1 cellular context compared by ENCODE assay signal in the genomic region with DNA sequence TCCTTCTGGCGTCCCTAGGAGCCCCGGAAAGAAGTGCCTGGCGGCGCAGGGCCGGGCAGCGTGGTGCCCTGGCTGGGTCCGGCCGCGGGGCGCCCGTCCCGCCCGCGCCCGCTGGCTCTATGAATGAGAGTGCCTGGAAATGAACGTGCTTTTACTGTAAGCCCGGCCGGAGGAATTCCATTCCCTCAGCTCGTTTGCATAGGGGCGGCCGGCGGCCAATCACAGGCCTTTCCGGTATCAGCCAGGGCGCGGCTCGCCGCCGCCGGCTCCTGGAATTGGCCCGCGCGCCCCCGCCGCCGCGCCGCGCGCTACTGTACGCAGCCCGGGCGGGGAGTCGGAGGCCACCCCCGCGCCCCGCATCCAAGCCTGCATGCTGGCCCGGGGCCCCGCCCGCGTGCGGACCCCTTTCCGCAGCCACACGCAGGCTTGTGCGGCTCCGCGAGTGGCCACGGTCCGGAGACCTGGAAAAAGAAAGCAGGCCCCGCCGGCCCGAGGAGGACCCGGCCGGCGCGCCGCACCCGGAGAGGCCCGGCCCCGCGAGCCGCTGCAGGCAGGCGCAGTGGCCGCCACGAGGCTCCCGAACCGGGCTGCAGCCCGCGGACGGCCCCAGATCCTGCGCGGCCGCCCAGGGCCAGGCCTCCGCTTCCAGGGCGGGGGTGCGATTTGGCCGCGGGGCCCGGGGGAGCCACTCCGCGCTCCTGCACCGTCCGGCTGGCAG.
TF ChIP-seq lines count a peak whose summit lies in the region.

No MANE protein-coding gene starts in this region.

TF ChIP-seq in HepG2, 621 proteins besides CTCF, POLR2A, EP300 and RAD21 (continued from another document and continues in another):
- TF ChIP-seq, protein P1, sequence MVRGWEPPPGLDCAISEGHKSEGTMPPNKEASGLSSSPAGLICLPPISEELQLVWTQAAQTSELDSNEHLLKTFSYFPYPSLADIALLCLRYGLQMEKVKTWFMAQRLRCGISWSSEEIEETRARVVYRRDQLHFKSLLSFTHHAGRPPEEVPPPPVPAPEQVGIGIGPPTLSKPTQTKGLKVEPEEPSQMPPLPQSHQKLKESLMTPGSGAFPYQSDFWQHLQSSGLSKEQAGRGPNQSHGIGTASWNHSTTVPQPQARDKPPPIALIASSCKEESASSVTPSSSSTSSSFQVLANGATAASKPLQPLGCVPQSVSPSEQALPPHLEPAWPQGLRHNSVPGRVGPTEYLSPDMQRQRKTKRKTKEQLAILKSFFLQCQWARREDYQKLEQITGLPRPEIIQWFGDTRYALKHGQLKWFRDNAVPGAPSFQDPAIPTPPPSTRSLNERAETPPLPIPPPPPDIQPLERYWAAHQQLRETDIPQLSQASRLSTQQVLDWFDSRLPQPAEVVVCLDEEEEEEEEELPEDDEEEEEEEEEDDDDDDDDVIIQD (CRISPR knock-in tag; IDR thresholded peaks at IDR 0.05; ENCODE audit: low read depth): no peak
- TF ChIP-seq ZNF75D (CRISPR knock-in tag; IDR thresholded peaks at IDR 0.05; ENCODE audit: borderline replicate concordance) (no peak), ELF1 (CRISPR knock-in tag; IDR thresholded peaks at IDR 0.05) (no peak), PCBP1 (IDR thresholded peaks at IDR 0.05; ENCODE audit: borderline replicate concordance, low read depth, low read length) (no peak), KDM6A (CRISPR knock-in tag; IDR thresholded peaks at IDR 0.05; ENCODE audit: low read depth) (no peak), ZNF570 (CRISPR knock-in tag; IDR thresholded peaks at IDR 0.05; ENCODE audit: borderline replicate concordance) (no peak), KLF15 (CRISPR knock-in tag; IDR thresholded peaks at IDR 0.05; ENCODE audit: borderline replicate concordance) (no peak), MED1 (CRISPR knock-in tag; IDR thresholded peaks at IDR 0.05) (peak; percentile 65; the same call in 1 of the 2 replicates), ZNF33A (CRISPR knock-in tag; IDR thresholded peaks at IDR 0.05; ENCODE audit: borderline replicate concordance) (no peak), ZNF367 (CRISPR knock-in tag; IDR thresholded peaks at IDR 0.05; ENCODE audit: borderline replicate concordance) (no peak), SNAPC2 (CRISPR knock-in tag; IDR thresholded peaks at IDR 0.05) (peak; percentile 61; the same call in 1 of the 2 replicates), SIN3B (IDR thresholded peaks at IDR 0.05; ENCODE audit: low read length) (no peak), FOSL1 (CRISPR knock-in tag; IDR thresholded peaks at IDR 0.05; ENCODE audit: borderline replicate concordance) (no peak), JUNB (CRISPR knock-in tag; IDR thresholded peaks at IDR 0.05; ENCODE audit: borderline replicate concordance) (no peak), ZNF737 (CRISPR knock-in tag; IDR thresholded peaks at IDR 0.05; ENCODE audit: borderline replicate concordance) (no peak), TARDBP (CRISPR knock-in tag; IDR thresholded peaks at IDR 0.05) (no peak), ZNF264 (CRISPR knock-in tag; IDR thresholded peaks at IDR 0.05) (0 out of 2 replicates have a peak, but pooled peaks have one; percentile 35), HMG20B (CRISPR knock-in tag; conservative IDR thresholded peaks at IDR 0.05) (peak; percentile 57; the same call in 1 of the 2 replicates), NR2F2 (IDR thresholded peaks at IDR 0.05; ENCODE audit: borderline replicate concordance, low read depth) (no peak), MIER3 (CRISPR knock-in tag; IDR thresholded peaks at IDR 0.05; ENCODE audit: borderline replicate concordance) (no peak), U2AF2 (IDR thresholded peaks at IDR 0.05; ENCODE audit: low read depth, low read length) (no peak), NFKBIZ (CRISPR knock-in tag; IDR thresholded peaks at IDR 0.05) (0 out of 2 replicates have a peak, but pooled peaks have one; percentile 24), NKX3-1 (CRISPR knock-in tag; IDR thresholded peaks at IDR 0.05) (peak; percentile 60; the same call in 1 of the 2 replicates), SALL1 (CRISPR knock-in tag; IDR thresholded peaks at IDR 0.05) (no peak; the same call in 1 of the 2 replicates), ZNF839 (CRISPR knock-in tag; IDR thresholded peaks at IDR 0.05; ENCODE audit: borderline replicate concordance) (no peak), IRX3 (CRISPR knock-in tag; IDR thresholded peaks at IDR 0.05; ENCODE audit: borderline replicate concordance, low read depth) (0 out of 2 replicates have a peak, but pooled peaks have one; percentile 37), ZNF563 (CRISPR knock-in tag; IDR thresholded peaks at IDR 0.05) (peak; percentile 29; the same call in 1 of the 2 replicates), GZF1 (CRISPR knock-in tag; IDR thresholded peaks at IDR 0.05) (no peak), NFE2 (CRISPR knock-in tag; IDR thresholded peaks at IDR 0.05) (no peak), ZBTB7A (CRISPR knock-in tag; IDR thresholded peaks at IDR 0.05) (no peak), KMT2A (CRISPR knock-in tag; IDR thresholded peaks at IDR 0.05) (no peak), ZSCAN9 (CRISPR knock-in tag; IDR thresholded peaks at IDR 0.05; ENCODE audit: borderline replicate concordance) (no peak), AGO1 (IDR thresholded peaks at IDR 0.05; ENCODE audit: low read depth, low read length, poor library complexity, severe bottlenecking) (no peak), KDM5A (IDR thresholded peaks at IDR 0.05; ENCODE audit: borderline replicate concordance, low read length) (no peak), ZNF564 (CRISPR knock-in tag; IDR thresholded peaks at IDR 0.05) (no peak; the same call in 1 of the 2 replicates), MEIS2 (CRISPR knock-in tag; IDR thresholded peaks at IDR 0.05) (no peak)
- TF ChIP-seq, protein P2, sequence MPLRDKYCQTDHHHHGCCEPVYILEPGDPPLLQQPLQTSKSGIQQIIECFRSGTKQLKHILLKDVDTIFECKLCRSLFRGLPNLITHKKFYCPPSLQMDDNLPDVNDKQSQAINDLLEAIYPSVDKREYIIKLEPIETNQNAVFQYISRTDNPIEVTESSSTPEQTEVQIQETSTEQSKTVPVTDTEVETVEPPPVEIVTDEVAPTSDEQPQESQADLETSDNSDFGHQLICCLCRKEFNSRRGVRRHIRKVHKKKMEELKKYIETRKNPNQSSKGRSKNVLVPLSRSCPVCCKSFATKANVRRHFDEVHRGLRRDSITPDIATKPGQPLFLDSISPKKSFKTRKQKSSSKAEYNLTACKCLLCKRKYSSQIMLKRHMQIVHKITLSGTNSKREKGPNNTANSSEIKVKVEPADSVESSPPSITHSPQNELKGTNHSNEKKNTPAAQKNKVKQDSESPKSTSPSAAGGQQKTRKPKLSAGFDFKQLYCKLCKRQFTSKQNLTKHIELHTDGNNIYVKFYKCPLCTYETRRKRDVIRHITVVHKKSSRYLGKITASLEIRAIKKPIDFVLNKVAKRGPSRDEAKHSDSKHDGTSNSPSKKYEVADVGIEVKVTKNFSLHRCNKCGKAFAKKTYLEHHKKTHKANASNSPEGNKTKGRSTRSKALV (CRISPR knock-in tag; IDR thresholded peaks at IDR 0.05): no peak
- TF ChIP-seq, protein P3, sequence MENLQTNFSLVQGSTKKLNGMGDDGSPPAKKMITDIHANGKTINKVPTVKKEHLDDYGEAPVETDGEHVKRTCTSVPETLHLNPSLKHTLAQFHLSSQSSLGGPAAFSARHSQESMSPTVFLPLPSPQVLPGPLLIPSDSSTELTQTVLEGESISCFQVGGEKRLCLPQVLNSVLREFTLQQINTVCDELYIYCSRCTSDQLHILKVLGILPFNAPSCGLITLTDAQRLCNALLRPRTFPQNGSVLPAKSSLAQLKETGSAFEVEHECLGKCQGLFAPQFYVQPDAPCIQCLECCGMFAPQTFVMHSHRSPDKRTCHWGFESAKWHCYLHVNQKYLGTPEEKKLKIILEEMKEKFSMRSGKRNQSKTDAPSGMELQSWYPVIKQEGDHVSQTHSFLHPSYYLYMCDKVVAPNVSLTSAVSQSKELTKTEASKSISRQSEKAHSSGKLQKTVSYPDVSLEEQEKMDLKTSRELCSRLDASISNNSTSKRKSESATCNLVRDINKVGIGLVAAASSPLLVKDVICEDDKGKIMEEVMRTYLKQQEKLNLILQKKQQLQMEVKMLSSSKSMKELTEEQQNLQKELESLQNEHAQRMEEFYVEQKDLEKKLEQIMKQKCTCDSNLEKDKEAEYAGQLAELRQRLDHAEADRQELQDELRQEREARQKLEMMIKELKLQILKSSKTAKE (CRISPR knock-in tag; IDR thresholded peaks at IDR 0.05; ENCODE audit: borderline replicate concordance): no peak
- TF ChIP-seq, protein P4, sequence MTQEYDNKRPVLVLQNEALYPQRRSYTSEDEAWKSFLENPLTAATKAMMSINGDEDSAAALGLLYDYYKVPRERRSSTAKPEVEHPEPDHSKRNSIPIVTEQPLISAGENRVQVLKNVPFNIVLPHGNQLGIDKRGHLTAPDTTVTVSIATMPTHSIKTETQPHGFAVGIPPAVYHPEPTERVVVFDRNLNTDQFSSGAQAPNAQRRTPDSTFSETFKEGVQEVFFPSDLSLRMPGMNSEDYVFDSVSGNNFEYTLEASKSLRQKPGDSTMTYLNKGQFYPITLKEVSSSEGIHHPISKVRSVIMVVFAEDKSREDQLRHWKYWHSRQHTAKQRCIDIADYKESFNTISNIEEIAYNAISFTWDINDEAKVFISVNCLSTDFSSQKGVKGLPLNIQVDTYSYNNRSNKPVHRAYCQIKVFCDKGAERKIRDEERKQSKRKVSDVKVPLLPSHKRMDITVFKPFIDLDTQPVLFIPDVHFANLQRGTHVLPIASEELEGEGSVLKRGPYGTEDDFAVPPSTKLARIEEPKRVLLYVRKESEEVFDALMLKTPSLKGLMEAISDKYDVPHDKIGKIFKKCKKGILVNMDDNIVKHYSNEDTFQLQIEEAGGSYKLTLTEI (CRISPR knock-in tag; conservative IDR thresholded peaks at IDR 0.05): no peak
- TF ChIP-seq, protein P5, sequence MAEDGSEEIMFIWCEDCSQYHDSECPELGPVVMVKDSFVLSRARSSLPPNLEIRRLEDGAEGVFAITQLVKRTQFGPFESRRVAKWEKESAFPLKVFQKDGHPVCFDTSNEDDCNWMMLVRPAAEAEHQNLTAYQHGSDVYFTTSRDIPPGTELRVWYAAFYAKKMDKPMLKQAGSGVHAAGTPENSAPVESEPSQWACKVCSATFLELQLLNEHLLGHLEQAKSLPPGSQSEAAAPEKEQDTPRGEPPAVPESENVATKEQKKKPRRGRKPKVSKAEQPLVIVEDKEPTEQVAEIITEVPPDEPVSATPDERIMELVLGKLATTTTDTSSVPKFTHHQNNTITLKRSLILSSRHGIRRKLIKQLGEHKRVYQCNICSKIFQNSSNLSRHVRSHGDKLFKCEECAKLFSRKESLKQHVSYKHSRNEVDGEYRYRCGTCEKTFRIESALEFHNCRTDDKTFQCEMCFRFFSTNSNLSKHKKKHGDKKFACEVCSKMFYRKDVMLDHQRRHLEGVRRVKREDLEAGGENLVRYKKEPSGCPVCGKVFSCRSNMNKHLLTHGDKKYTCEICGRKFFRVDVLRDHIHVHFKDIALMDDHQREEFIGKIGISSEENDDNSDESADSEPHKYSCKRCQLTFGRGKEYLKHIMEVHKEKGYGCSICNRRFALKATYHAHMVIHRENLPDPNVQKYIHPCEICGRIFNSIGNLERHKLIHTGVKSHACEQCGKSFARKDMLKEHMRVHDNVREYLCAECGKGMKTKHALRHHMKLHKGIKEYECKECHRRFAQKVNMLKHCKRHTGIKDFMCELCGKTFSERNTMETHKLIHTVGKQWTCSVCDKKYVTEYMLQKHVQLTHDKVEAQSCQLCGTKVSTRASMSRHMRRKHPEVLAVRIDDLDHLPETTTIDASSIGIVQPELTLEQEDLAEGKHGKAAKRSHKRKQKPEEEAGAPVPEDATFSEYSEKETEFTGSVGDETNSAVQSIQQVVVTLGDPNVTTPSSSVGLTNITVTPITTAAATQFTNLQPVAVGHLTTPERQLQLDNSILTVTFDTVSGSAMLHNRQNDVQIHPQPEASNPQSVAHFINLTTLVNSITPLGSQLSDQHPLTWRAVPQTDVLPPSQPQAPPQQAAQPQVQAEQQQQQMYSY (CRISPR knock-in tag; IDR thresholded peaks at IDR 0.05): 0 out of 2 replicates have a peak, but pooled peaks have one; percentile 42
- TF ChIP-seq, protein P6, sequence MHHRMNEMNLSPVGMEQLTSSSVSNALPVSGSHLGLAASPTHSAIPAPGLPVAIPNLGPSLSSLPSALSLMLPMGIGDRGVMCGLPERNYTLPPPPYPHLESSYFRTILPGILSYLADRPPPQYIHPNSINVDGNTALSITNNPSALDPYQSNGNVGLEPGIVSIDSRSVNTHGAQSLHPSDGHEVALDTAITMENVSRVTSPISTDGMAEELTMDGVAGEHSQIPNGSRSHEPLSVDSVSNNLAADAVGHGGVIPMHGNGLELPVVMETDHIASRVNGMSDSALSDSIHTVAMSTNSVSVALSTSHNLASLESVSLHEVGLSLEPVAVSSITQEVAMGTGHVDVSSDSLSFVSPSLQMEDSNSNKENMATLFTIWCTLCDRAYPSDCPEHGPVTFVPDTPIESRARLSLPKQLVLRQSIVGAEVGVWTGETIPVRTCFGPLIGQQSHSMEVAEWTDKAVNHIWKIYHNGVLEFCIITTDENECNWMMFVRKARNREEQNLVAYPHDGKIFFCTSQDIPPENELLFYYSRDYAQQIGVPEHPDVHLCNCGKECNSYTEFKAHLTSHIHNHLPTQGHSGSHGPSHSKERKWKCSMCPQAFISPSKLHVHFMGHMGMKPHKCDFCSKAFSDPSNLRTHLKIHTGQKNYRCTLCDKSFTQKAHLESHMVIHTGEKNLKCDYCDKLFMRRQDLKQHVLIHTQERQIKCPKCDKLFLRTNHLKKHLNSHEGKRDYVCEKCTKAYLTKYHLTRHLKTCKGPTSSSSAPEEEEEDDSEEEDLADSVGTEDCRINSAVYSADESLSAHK (CRISPR knock-in tag; IDR thresholded peaks at IDR 0.05; ENCODE audit: borderline replicate concordance): no peak
